Comparison of ENCODE assay signal across 12 cellular contexts in the genomic region with DNA sequence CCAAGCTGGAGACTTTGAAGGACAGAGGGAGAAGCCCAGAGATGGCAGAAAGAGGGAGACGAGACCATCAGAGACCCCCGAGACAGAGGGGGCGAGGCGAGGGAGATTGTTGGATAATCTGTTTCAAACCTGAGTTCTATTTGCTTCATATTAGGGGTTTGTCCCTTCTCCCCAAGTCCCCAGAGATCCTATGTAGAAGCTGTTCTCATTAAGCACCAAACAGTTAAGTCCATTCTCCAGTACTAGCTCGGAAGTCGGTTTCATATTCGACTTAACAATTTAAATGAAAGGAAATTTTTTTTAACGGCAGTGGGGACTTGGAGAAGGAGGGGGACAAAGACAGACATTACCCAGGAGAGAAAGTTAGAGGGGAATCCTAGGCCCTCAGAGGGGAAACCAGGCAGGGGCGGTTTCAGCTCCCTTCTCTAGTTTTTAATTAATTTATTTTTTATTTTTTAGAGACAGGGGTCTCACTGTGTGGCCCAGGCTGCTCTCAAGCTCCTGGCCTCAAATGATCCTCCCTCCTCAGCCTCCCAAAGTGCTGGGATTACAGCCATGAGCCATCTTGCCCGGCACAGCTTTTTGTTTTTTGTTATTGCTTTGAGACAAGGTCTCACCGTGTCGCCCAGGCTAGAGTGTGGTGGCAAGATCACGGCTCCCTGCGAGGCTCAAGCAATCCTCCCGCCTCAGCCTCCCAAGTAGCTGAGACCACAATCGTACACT.
DNase-seq lines count a peak whose midpoint lies in the region; ATAC-seq, FAIRE-seq and TF ChIP-seq lines count a peak whose summit lies in the region.
"Had no signal": no experiment of that assay in that cellular context is flagged by ENCODE, and none has a peak within 500 bp of the region (broad histone marks: within the 10 kb centered on the region; RNA-seq: fewer than 3 reads in every experiment).

No MANE protein-coding gene starts in this region.

- H3K4me3 ChIP-seq in choroid plexus epithelial cell (ENCODE audit: low read depth, low read length): no peak overlapping the region

- ATAC-seq in stimulated activated naive CD8-positive, alpha-beta T cell treated with anti-CD3 and anti-CD28 coated beads, Interleukin-15, Interleukin-2, amounts not matched to agents 100 U/mL and 50 U/mL, for 24 hours: no peak
- no peak for ATAC-seq in GM21447 (IDR thresholded peaks at IDR 0.05; ENCODE audit: unreplicated experiment)
- ATAC-seq in GM19351 (IDR thresholded peaks at IDR 0.05; ENCODE audit: unreplicated experiment): no peak
- ATAC-seq: activated T-helper 17 cell treated with anti-CD3 and anti-CD28 coated beads, Interleukin-2, amount 50 U/mL, for 72 hours had no signal

- no peaks in the 10 kb centered on the region for H3K9me3 Mint-ChIP-seq in stimulated activated naive CD8-positive, alpha-beta T cell treated with anti-CD3 and anti-CD28 coated beads, Interleukin-15, Interleukin-2, amounts not matched to agents 100 ng/mL and 50 ng/mL, for 24 hours
- H3K9me3 Mint-ChIP-seq in nephron progenitor cell: no peaks in the 10 kb centered on the region
- H3K9me3 Mint-ChIP-seq: activated CD4-positive, alpha-beta T cell treated with anti-CD3 and anti-CD28 coated beads, Interleukin-2, amount 10 ng/mL, durations not matched to agents 7 days and 5 days; activated T-helper 17 cell treated with anti-CD3 and anti-CD28 coated beads, Interleukin-2, amount 50 U/mL, for 72 hours had no signal

- H3K27ac Mint-ChIP-seq in stimulated activated naive CD8-positive, alpha-beta T cell treated with anti-CD3 and anti-CD28 coated beads, Interleukin-15, Interleukin-2, amounts not matched to agents 100 ng/mL and 50 ng/mL, for 24 hours: no peak overlapping the region
- H3K27ac Mint-ChIP-seq in nephron progenitor cell: no peak overlapping the region
- H3K27ac Mint-ChIP-seq: activated CD4-positive, alpha-beta T cell treated with anti-CD3 and anti-CD28 coated beads, Interleukin-2, amount 10 ng/mL, durations not matched to agents 7 days and 5 days; activated T-helper 17 cell treated with anti-CD3 and anti-CD28 coated beads, Interleukin-2, amount 50 U/mL, for 72 hours had no signal

- TF ChIP-seq CTCF in choroid plexus epithelial cell (conservative IDR thresholded peaks at IDR 0.05; ENCODE audit: low read depth, low read length) (no peak), nephron progenitor cell (IDR thresholded peaks at IDR 0.05) (no peak)

- no peak for DNase-seq in stimulated activated naive CD8-positive, alpha-beta T cell treated with anti-CD3 and anti-CD28 coated beads, Interleukin-15, Interleukin-2, amounts not matched to agents 100 U/mL and 50 U/mL, for 24 hours
- DNase-seq in choroid plexus epithelial cell (ENCODE audit: low read depth): peak; percentile 36
- DNase-seq in nephron progenitor cell: no peak
- no peak for DNase-seq in NCI-H1048 (lab: John Stamatoyannopoulos, UW)
- DNase-seq in urothelium cell line (ENCODE audit: low spot score): no peak
- DNase-seq: activated CD4-positive, alpha-beta T cell treated with anti-CD3 and anti-CD28 coated beads, Interleukin-2, amount 10 ng/mL, durations not matched to agents 7 days and 5 days; C1 segment of cervical spinal cord; GDM1 had no signal

- no peak for FAIRE-seq in urothelium cell line (lab: Jason Lieb, UNC)

- H3K27me3 Mint-ChIP-seq in stimulated activated naive CD8-positive, alpha-beta T cell treated with anti-CD3 and anti-CD28 coated beads, Interleukin-15, Interleukin-2, amounts not matched to agents 100 ng/mL and 50 ng/mL, for 24 hours: peaks cover 3% of the 10 kb centered on the region
- peaks cover 87% of the 10 kb centered on the region for H3K27me3 Mint-ChIP-seq in nephron progenitor cell (ENCODE audit: low read depth, poor library complexity)
- H3K27me3 Mint-ChIP-seq: activated T-helper 17 cell treated with anti-CD3 and anti-CD28 coated beads, Interleukin-2, amount 50 U/mL, for 72 hours had no signal

- H3K36me3 Mint-ChIP-seq in stimulated activated naive CD8-positive, alpha-beta T cell treated with anti-CD3 and anti-CD28 coated beads, Interleukin-15, Interleukin-2, amounts not matched to agents 100 ng/mL and 50 ng/mL, for 24 hours (ENCODE audit: low read depth): no peaks in the 10 kb centered on the region
- H3K36me3 Mint-ChIP-seq in nephron progenitor cell (ENCODE audit: low read depth): no peaks in the 10 kb centered on the region

- H3K4me1 Mint-ChIP-seq in stimulated activated naive CD8-positive, alpha-beta T cell treated with anti-CD3 and anti-CD28 coated beads, Interleukin-15, Interleukin-2, amounts not matched to agents 100 ng/mL and 50 ng/mL, for 24 hours (ENCODE audit: low read depth): peaks cover 16% of the 10 kb centered on the region
- H3K4me1 Mint-ChIP-seq in nephron progenitor cell: peaks cover 16% of the 10 kb centered on the region

- peak overlapping the region; percentile 21 for H3K4me3 Mint-ChIP-seq in stimulated activated naive CD8-positive, alpha-beta T cell treated with anti-CD3 and anti-CD28 coated beads, Interleukin-15, Interleukin-2, amounts not matched to agents 100 ng/mL and 50 ng/mL, for 24 hours
- H3K4me3 Mint-ChIP-seq in nephron progenitor cell: peak overlapping the region; percentile 19
- H3K4me3 Mint-ChIP-seq: activated CD4-positive, alpha-beta T cell treated with anti-CD3 and anti-CD28 coated beads, Interleukin-2, amount 10 ng/mL, durations not matched to agents 7 days and 5 days; activated T-helper 17 cell treated with anti-CD3 and anti-CD28 coated beads, Interleukin-2, amount 50 U/mL, for 72 hours had no signal
